In genomic region chr7:2537981-2538851, GRCh38 we compare ENCODE assay signal across 14 cellular contexts. TPM values are rescaled to one million over a fixed set of nuclear protein-coding genes. Genes with fewer than 3 reads are reported as not detected.
DNase-seq lines count a peak whose midpoint lies in the region; ATAC-seq, FAIRE-seq and TF ChIP-seq lines count a peak whose summit lies in the region.
"Had no signal": no experiment of that assay in that cellular context is flagged by ENCODE, and none has a peak within 500 bp of the region (broad histone marks: within the 10 kb centered on the region; RNA-seq: fewer than 3 reads in every experiment).

No MANE protein-coding gene starts in this region.

- intact Hi-C loops in A673 (cut with micrococcal nuclease; ENCODE audit: unreplicated experiment) = no loop called here
- intact Hi-C loops in naive thymus-derived CD4-positive, alpha-beta T cell (cut with micrococcal nuclease) = no loop called here

- H3K4me1 Mint-ChIP-seq in endodermal cell = no peaks in the 10 kb centered on the region
- H3K4me1 Mint-ChIP-seq in naive thymus-derived CD4-positive, alpha-beta T cell = peaks cover 0 to 2% (median 0%) of the 10 kb centered on the region in 7 donors

- H3K4me3 Mint-ChIP-seq in endodermal cell = no peak overlapping the region
- no peak overlapping the region for H3K4me3 Mint-ChIP-seq in naive thymus-derived CD4-positive, alpha-beta T cell

- H3K9me3 ChIP-seq in A673 (ENCODE audit: low read depth, low read length, poor library complexity, severe bottlenecking) = no peaks in the 10 kb centered on the region
- no peaks in the 10 kb centered on the region for H3K9me3 ChIP-seq in HEK293 (ENCODE audit: control insufficient read depth, insufficient read depth, low read depth, low read length)
- H3K9me3 ChIP-seq in endodermal cell (ENCODE audit: control insufficient read depth, low read length) = no peaks in the 10 kb centered on the region
- no peaks in the 10 kb centered on the region for H3K9me3 ChIP-seq in naive thymus-derived CD4-positive, alpha-beta T cell (ENCODE audit: control insufficient read depth in 2 of 3, low read length in 3 of 3)
- H3K9me3 ChIP-seq: HAP-1, heart right ventricle had no signal

- no peak for DNase-seq in A673 (ENCODE audit: low spot score)
- DNase-seq in endodermal cell = peak; percentile 67
- peak in 1 of 9 donors; percentile 12 for DNase-seq in naive thymus-derived CD4-positive, alpha-beta T cell
- no peak for DNase-seq in putamen (ENCODE audit: low spot score)
- no peak for DNase-seq in frontal cortex (ENCODE audit: low spot score in 2 of 2)
- DNase-seq: heart right ventricle; NCI-H1417; NCI-H446; stimulated activated CD4-positive, alpha-beta T cell treated with anti-CD3 and anti-CD28 coated beads, Interleukin-15, amount 100 ng/mL, for 24 hours; T-helper 9 cell had no signal

- H3K27ac ChIP-seq in A673 (ENCODE audit: low read depth, low read length, poor library complexity, severe bottlenecking) (no peak overlapping the region), HEK293 (ENCODE audit: extremely low read depth, low read depth, low read length) (no peak overlapping the region), endodermal cell (ENCODE audit: low read depth, low read length) (no peak overlapping the region)
- no peak overlapping the region for H3K27ac ChIP-seq in naive thymus-derived CD4-positive, alpha-beta T cell (ENCODE audit: low read depth, low read length)
- H3K27ac ChIP-seq: heart right ventricle had no signal

- no peak for FAIRE-seq in frontal cortex (lab: Jason Lieb, UNC)

- TSS peak; percentile 78 for BruUV-seq in A673 (replicated peaks; lab: Mats Ljungman, UMichigan)

- CTCF ChIA-PET in A673 (lab: Charles Lee) (no interaction called here), HEK293 (lab: Yijun Ruan, JAX) (no interaction called here)
- CTCF ChIA-PET in naive thymus-derived CD4-positive, alpha-beta T cell (lab: Charles Lee) = no interaction called here

- H3K4me3 ChIP-seq in A673 (ENCODE audit: low read depth, low read length, poor library complexity, severe bottlenecking) (no peak overlapping the region), HEK293 (ENCODE audit: low read depth, low read length) (no peak overlapping the region), endodermal cell (ENCODE audit: low read length) (no peak overlapping the region)
- no peak overlapping the region for H3K4me3 ChIP-seq in naive thymus-derived CD4-positive, alpha-beta T cell (ENCODE audit: low read length)
- H3K4me3 ChIP-seq: HAP-1, heart right ventricle had no signal

- ATAC-seq in naive thymus-derived CD4-positive, alpha-beta T cell = peak; percentile 12
- ATAC-seq in HG03457 (IDR thresholded peaks at IDR 0.05; ENCODE audit: unreplicated experiment) (no peak), HG03108 (IDR thresholded peaks at IDR 0.05; ENCODE audit: unreplicated experiment) (no peak)

- H3K27ac Mint-ChIP-seq in endodermal cell = no peak overlapping the region
- no peak overlapping the region for H3K27ac Mint-ChIP-seq in naive thymus-derived CD4-positive, alpha-beta T cell

- POLR2A ChIA-PET in A673 (lab: Charles Lee; ENCODE audit: low non-redundant PET) (no interaction called here), HEK293 (lab: Yijun Ruan, JAX) (interaction anchor here (1.1 kb wide), 1 partner anchor 17 kb away, joined by 4 read pairs; the partner anchor contains the start of gene BRAT1)
- POLR2A ChIA-PET in naive thymus-derived CD4-positive, alpha-beta T cell (lab: Charles Lee) = interaction anchor here (0.8 to 1.6 kb wide), 2 partner anchors 14 to 18 kb away, joined by 3 to 4 read pairs; no protein-coding TSS in a partner anchor

- H3K9me3 Mint-ChIP-seq in endodermal cell = peaks cover 11% of the 10 kb centered on the region
- H3K9me3 Mint-ChIP-seq in naive thymus-derived CD4-positive, alpha-beta T cell = peaks cover 0 to 1% (median 0%) of the 10 kb centered on the region in 11 donors

- TF ChIP-seq CTCF in A673 (conservative IDR thresholded peaks at IDR 0.05; ENCODE audit: low read depth, low read length) = no peak
- peak; percentile 16; the same call in 1 of the 2 replicates for TF ChIP-seq CTCF in HEK293 (tag by site-specific recombination; IDR thresholded peaks at IDR 0.05)
- TF ChIP-seq CTCF in endodermal cell (conservative IDR thresholded peaks at IDR 0.05) = peak; percentile 49

- H3K36me3 Mint-ChIP-seq in endodermal cell (ENCODE audit: low read depth) = peaks cover 28% of the 10 kb centered on the region
- no peaks in the 10 kb centered on the region for H3K36me3 Mint-ChIP-seq in naive thymus-derived CD4-positive, alpha-beta T cell

- H3K4me1 ChIP-seq in A673 (ENCODE audit: insufficient read depth, low read length, poor library complexity, severe bottlenecking) = no peaks in the 10 kb centered on the region
- H3K4me1 ChIP-seq in HEK293 (ENCODE audit: control insufficient read depth, insufficient read depth, low read length) = no peaks in the 10 kb centered on the region
- no peaks in the 10 kb centered on the region for H3K4me1 ChIP-seq in endodermal cell (ENCODE audit: control insufficient read depth, insufficient read depth, low read length)
- H3K4me1 ChIP-seq in naive thymus-derived CD4-positive, alpha-beta T cell (ENCODE audit: control insufficient read depth in 2 of 2, insufficient read depth in 2 of 2, low read length in 2 of 2) = no peaks in the 10 kb centered on the region
- H3K4me1 ChIP-seq: HAP-1, heart right ventricle had no signal

- H3K27me3 ChIP-seq in A673 (replicated peaks; ENCODE audit: insufficient read depth, low read depth, low read length, poor library complexity) = no peaks in the 10 kb centered on the region
- H3K27me3 ChIP-seq in endodermal cell (ENCODE audit: control insufficient read depth, insufficient read depth, low read length, poor library complexity, severe bottlenecking) = no peaks in the 10 kb centered on the region
- no peaks in the 10 kb centered on the region for H3K27me3 ChIP-seq in naive thymus-derived CD4-positive, alpha-beta T cell (ENCODE audit: control insufficient read depth in 2 of 2, insufficient read depth in 2 of 2, low read length in 2 of 2)
- H3K27me3 ChIP-seq: heart right ventricle had no signal

- H3K27me3 Mint-ChIP-seq in endodermal cell (ENCODE audit: insufficient read depth) = no peaks in the 10 kb centered on the region
- H3K27me3 Mint-ChIP-seq in naive thymus-derived CD4-positive, alpha-beta T cell = no peaks in the 10 kb centered on the region

- H3K9ac ChIP-seq in endodermal cell (ENCODE audit: extremely low read depth, low read length, poor library complexity, severe bottlenecking) = no peak overlapping the region

- H3K36me3 ChIP-seq in A673 (ENCODE audit: insufficient read depth, low read length, poor library complexity, severe bottlenecking) = peaks cover 41% of the 10 kb centered on the region
- H3K36me3 ChIP-seq in HEK293 (ENCODE audit: control insufficient read depth in 2 of 2, insufficient read depth in 1 of 2, low read length in 2 of 2) = peaks cover 0 to 49% of the 10 kb centered on the region in 2 experiments; a peak in 2 of 3 replicates
- peaks cover 2% of the 10 kb centered on the region for H3K36me3 ChIP-seq in endodermal cell (ENCODE audit: control insufficient read depth, insufficient read depth, low read length)
- peaks cover 0 to 54% (median 4%) of the 10 kb centered on the region in 3 experiments for H3K36me3 ChIP-seq in naive thymus-derived CD4-positive, alpha-beta T cell (ENCODE audit: control insufficient read depth in 2 of 3, insufficient read depth in 3 of 3, low read length in 3 of 3)

- 95% methylated on average over 33 to 47 of the region's 47 CpGs for WGBS in endodermal cell (ENCODE audit: insufficient coverage in 1 of 2, insufficient read length in 1 of 2), 2 experiments

TF ChIP-seq in HEK293, 187 proteins besides CTCF, POLR2A, EP300 and RAD21:
- no peak for TF ChIP-seq ZBTB17 (tag by site-specific recombination; IDR thresholded peaks at IDR 0.05)
- no peak for TF ChIP-seq TRIM28 (IDR thresholded peaks at IDR 0.05; ENCODE audit: borderline replicate concordance, low read length)
- TF ChIP-seq ZBTB7A (tag by site-specific recombination; IDR thresholded peaks at IDR 0.05; ENCODE audit: low read depth) = no peak
- TF ChIP-seq ZSCAN23 (tag by site-specific recombination; IDR thresholded peaks at IDR 0.05) = no peak
- TF ChIP-seq ELK4 (IDR thresholded peaks at IDR 0.05; ENCODE audit: borderline replicate concordance, low read depth, low read length) = no peak
- no peak for TF ChIP-seq ZNF514 (tag by site-specific recombination; IDR thresholded peaks at IDR 0.05)
- TF ChIP-seq ZNF621 (tag by site-specific recombination; IDR thresholded peaks at IDR 0.05) = no peak
- TF ChIP-seq ZIC2 (tag by site-specific recombination; IDR thresholded peaks at IDR 0.05) = peak; percentile 63

RNA-seq across cellular contexts. Expression of gene BRAT1, which starts 17.1 kb away (rescaled TPM):
- total RNA-seq in A673 (2021) (47.9 and 48.8 TPM in 2 replicates), endodermal cell (10 to 100 TPM; 42.1 to 42.7 TPM), frontal cortex (16.7 TPM)
- polyA plus RNA-seq in endodermal cell (2013, experiment 1 of 2) = 46.3 TPM
- 42.2 TPM for polyA plus RNA-seq in endodermal cell (2013, experiment 2 of 2)
- total RNA-seq in naive thymus-derived CD4-positive, alpha-beta T cell = 10 to 100 TPM; 24.6 to 45.5 (median 37.0) TPM
- 10 to 100 TPM; 23.4 to 58.9 TPM for polyA plus RNA-seq in naive thymus-derived CD4-positive, alpha-beta T cell

RNA-seq across cellular contexts. Expression of gene LFNG, which starts 18.6 kb away (rescaled TPM):
- 8.7 and 11.7 TPM in 2 replicates for total RNA-seq in A673 (2021)
- 10 to 100 TPM; 16.0 to 47.2 TPM for total RNA-seq in endodermal cell
- 54.6 TPM for polyA plus RNA-seq in endodermal cell (2013, experiment 1 of 2)
- 43.4 TPM for polyA plus RNA-seq in endodermal cell (2013, experiment 2 of 2)
- 100 to 1,000 TPM; 114 to 246 (median 151) TPM for total RNA-seq in naive thymus-derived CD4-positive, alpha-beta T cell
- polyA plus RNA-seq in naive thymus-derived CD4-positive, alpha-beta T cell = 1 to 10 TPM; 1.2 to 2.3 TPM
- 9.4 TPM for total RNA-seq in frontal cortex

RNA-seq across cellular contexts. Expression of gene IQCE, which starts 20.6 kb away (rescaled TPM):
- 35.4 and 42.8 TPM in 2 replicates for total RNA-seq in A673 (2021)
- total RNA-seq in endodermal cell = 10 to 100 TPM; 15.4 to 20.8 TPM
- polyA plus RNA-seq in endodermal cell (2013, experiment 1 of 2) = 15.7 TPM
- 13.5 TPM for polyA plus RNA-seq in endodermal cell (2013, experiment 2 of 2)
- 10 to 100 TPM in 1 of 5 experiments, 1 to 10 TPM in 4; 4.8 to 10.4 (median 7.5) TPM for total RNA-seq in naive thymus-derived CD4-positive, alpha-beta T cell
- 1 to 10 TPM; 1.6 to 1.9 TPM for polyA plus RNA-seq in naive thymus-derived CD4-positive, alpha-beta T cell
- total RNA-seq in frontal cortex = 17.9 TPM
